8 cellular contexts compared by ENCODE assay signal in the genomic region with DNA sequence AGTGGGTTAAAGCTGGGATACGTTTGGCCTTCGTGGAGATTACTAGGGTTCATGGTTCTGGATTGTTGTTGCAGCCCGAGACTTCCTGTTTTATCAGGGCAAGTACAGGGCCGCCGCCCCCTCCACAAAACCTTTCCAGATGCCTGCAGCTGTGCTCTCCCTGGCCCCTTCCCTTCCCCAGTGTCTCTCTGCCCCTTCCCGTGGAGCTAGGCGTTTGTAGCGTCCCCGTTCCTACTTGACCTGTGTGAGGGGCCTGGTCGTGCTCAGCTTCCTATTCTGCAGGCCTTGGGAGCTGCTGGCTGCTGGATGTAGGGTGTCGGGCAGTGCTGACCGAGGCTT. TPM values are rescaled to one million over a fixed set of nuclear protein-coding genes. Genes with fewer than 3 reads are reported as not detected.
DNase-seq lines count a peak whose midpoint lies in the region; ATAC-seq lines count a peak whose summit lies in the region.

No MANE protein-coding gene starts in this region.

- H3K4me1 ChIP-seq in iPS-20b (ENCODE audit: insufficient read depth, low read length) (peaks cover 6% of the 10 kb centered on the region), stomach smooth muscle (ENCODE audit: control insufficient read depth, insufficient read depth, low read length) (peaks cover 25% of the 10 kb centered on the region)

- intact Hi-C loops in activated T-helper 1 cell treated with anti-CD3 and anti-CD28 coated beads, Interleukin-12 subunit alpha, Interleukin-12 subunit beta, Interleukin-2, Interleukin-4 antibody, amounts not matched to agents 30 ng/mL and 10 ng/mL and 1 ng/mL, durations not matched to agents 14 hours and 24 hours and 36 hours (cut with micrococcal nuclease) = loop anchor here (2.0 to 5.0 kb wide), 2 partner anchors 910 to 1014 kb away; no protein-coding TSS in a partner anchor

- H3K27ac Mint-ChIP-seq in activated T-helper 1 cell treated with anti-CD3 and anti-CD28 coated beads, Interleukin-12 subunit alpha, Interleukin-12 subunit beta, Interleukin-2, Interleukin-4 antibody, amounts not matched to agents 30 ng/mL and 10 ng/mL and 1 ng/mL, durations not matched to agents 14 hours and 24 hours and 36 hours = peak overlapping the region; percentile 93

- peak overlapping the region; percentile 95 for H3K4me3 Mint-ChIP-seq in activated T-helper 1 cell treated with anti-CD3 and anti-CD28 coated beads, Interleukin-12 subunit alpha, Interleukin-12 subunit beta, Interleukin-2, Interleukin-4 antibody, amounts not matched to agents 30 ng/mL and 10 ng/mL and 1 ng/mL, durations not matched to agents 14 hours and 24 hours and 36 hours

- ATAC-seq in HG03196 (IDR thresholded peaks at IDR 0.05; ENCODE audit: unreplicated experiment) = peak; percentile 6

- no peaks in the 10 kb centered on the region for H3K27me3 Mint-ChIP-seq in activated T-helper 1 cell treated with anti-CD3 and anti-CD28 coated beads, Interleukin-12 subunit alpha, Interleukin-12 subunit beta, Interleukin-2, Interleukin-4 antibody, amounts not matched to agents 30 ng/mL and 10 ng/mL and 1 ng/mL, durations not matched to agents 14 hours and 24 hours and 36 hours (ENCODE audit: insufficient read depth)

- H3K27ac ChIP-seq in iPS-20b (ENCODE audit: low read length) = no peak overlapping the region
- H3K27ac ChIP-seq in stomach smooth muscle (ENCODE audit: low read length) = no peak overlapping the region

- H3K36me3 ChIP-seq in iPS-20b (ENCODE audit: insufficient read depth, low read depth, low read length) = peaks cover 43% of the 10 kb centered on the region
- peaks cover 36 to 40% of the 10 kb centered on the region in 2 donors for H3K36me3 ChIP-seq in stomach smooth muscle (ENCODE audit: control insufficient read depth in 2 of 2, insufficient read depth in 2 of 2, low read length in 2 of 2)

- H3K9me3 ChIP-seq in iPS-20b (ENCODE audit: insufficient read depth, low read depth, low read length) (no peaks in the 10 kb centered on the region), stomach smooth muscle (ENCODE audit: control insufficient read depth in 2 of 2, low read length in 2 of 2) (no peaks in the 10 kb centered on the region)

- DNase-seq in SKM-1 (lab: John Stamatoyannopoulos, UW; ENCODE audit: unreplicated experiment) = peak; percentile 52
- no peak for DNase-seq in SKM-1 treated with dmso at 0.1 percent for 144 hours (lab: John Stamatoyannopoulos, UW; ENCODE audit: unreplicated experiment)
- DNase-seq in activated T-helper 1 cell treated with anti-CD3 and anti-CD28 coated beads, Interleukin-12 subunit alpha, Interleukin-12 subunit beta, Interleukin-2, Interleukin-4 antibody, amounts not matched to agents 30 ng/mL and 10 ng/mL and 1 ng/mL, durations not matched to agents 14 hours and 24 hours and 36 hours (ENCODE audit: low spot score) = no peak
- DNase-seq in NCI-H2196 treated with DMSO at 0.1 percent for 48 hours (lab: John Stamatoyannopoulos, UW; ENCODE audit: unreplicated experiment) = no peak
- no peak for DNase-seq in dedifferentiated amniotic fluid mesenchymal stem cell (ENCODE audit: extremely low spot score)

- H3K4me1 Mint-ChIP-seq in activated T-helper 1 cell treated with anti-CD3 and anti-CD28 coated beads, Interleukin-12 subunit alpha, Interleukin-12 subunit beta, Interleukin-2, Interleukin-4 antibody, amounts not matched to agents 30 ng/mL and 10 ng/mL and 1 ng/mL, durations not matched to agents 14 hours and 24 hours and 36 hours (ENCODE audit: low read depth) = peaks cover 10% of the 10 kb centered on the region

- no peaks in the 10 kb centered on the region for H3K9me3 Mint-ChIP-seq in activated T-helper 1 cell treated with anti-CD3 and anti-CD28 coated beads, Interleukin-12 subunit alpha, Interleukin-12 subunit beta, Interleukin-2, Interleukin-4 antibody, amounts not matched to agents 30 ng/mL and 10 ng/mL and 1 ng/mL, durations not matched to agents 14 hours and 24 hours and 36 hours

- H3K9ac ChIP-seq in iPS-20b (ENCODE audit: low read depth, low read length) = no peak overlapping the region
- peak overlapping the region; percentile 84 for H3K9ac ChIP-seq in stomach smooth muscle (ENCODE audit: low read length in 2 of 2)

- H3K27me3 ChIP-seq in iPS-20b (ENCODE audit: insufficient read depth, low read length) (no peaks in the 10 kb centered on the region), stomach smooth muscle (ENCODE audit: control insufficient read depth in 1 of 2, insufficient read depth in 2 of 2, low read length in 2 of 2) (no peaks in the 10 kb centered on the region)

- H3K36me3 Mint-ChIP-seq in activated T-helper 1 cell treated with anti-CD3 and anti-CD28 coated beads, Interleukin-12 subunit alpha, Interleukin-12 subunit beta, Interleukin-2, Interleukin-4 antibody, amounts not matched to agents 30 ng/mL and 10 ng/mL and 1 ng/mL, durations not matched to agents 14 hours and 24 hours and 36 hours (ENCODE audit: low read depth) = peaks cover 33% of the 10 kb centered on the region

- peak overlapping the region; percentile 86 for H3K4me3 ChIP-seq in iPS-20b (ENCODE audit: low read length)
- peak overlapping the region; percentile 84 to 87 for H3K4me3 ChIP-seq in stomach smooth muscle (ENCODE audit: low read length in 2 of 2)

RNA-seq across cellular contexts. Expression of a gene that starts 1.4 kb away (rescaled TPM):
- total RNA-seq in activated T-helper 1 cell treated with anti-CD3 and anti-CD28 coated beads, Interleukin-12 subunit alpha, Interleukin-12 subunit beta, Interleukin-2, Interleukin-4 antibody, amounts not matched to agents 30 ng/mL and 10 ng/mL and 1 ng/mL, durations not matched to agents 14 hours and 24 hours and 36 hours = 63.9 and 66.1 TPM in 2 replicates

RNA-seq across cellular contexts. Expression of a gene that starts 22.0 kb away (rescaled TPM):
- not detected in 2 replicates for total RNA-seq in activated T-helper 1 cell treated with anti-CD3 and anti-CD28 coated beads, Interleukin-12 subunit alpha, Interleukin-12 subunit beta, Interleukin-2, Interleukin-4 antibody, amounts not matched to agents 30 ng/mL and 10 ng/mL and 1 ng/mL, durations not matched to agents 14 hours and 24 hours and 36 hours

RNA-seq across cellular contexts. Expression of a gene that starts 55.8 kb away (rescaled TPM):
- total RNA-seq in activated T-helper 1 cell treated with anti-CD3 and anti-CD28 coated beads, Interleukin-12 subunit alpha, Interleukin-12 subunit beta, Interleukin-2, Interleukin-4 antibody, amounts not matched to agents 30 ng/mL and 10 ng/mL and 1 ng/mL, durations not matched to agents 14 hours and 24 hours and 36 hours = 20.4 and 21.8 TPM in 2 replicates
